13 cellular contexts compared by ENCODE assay signal in the genomic region with DNA sequence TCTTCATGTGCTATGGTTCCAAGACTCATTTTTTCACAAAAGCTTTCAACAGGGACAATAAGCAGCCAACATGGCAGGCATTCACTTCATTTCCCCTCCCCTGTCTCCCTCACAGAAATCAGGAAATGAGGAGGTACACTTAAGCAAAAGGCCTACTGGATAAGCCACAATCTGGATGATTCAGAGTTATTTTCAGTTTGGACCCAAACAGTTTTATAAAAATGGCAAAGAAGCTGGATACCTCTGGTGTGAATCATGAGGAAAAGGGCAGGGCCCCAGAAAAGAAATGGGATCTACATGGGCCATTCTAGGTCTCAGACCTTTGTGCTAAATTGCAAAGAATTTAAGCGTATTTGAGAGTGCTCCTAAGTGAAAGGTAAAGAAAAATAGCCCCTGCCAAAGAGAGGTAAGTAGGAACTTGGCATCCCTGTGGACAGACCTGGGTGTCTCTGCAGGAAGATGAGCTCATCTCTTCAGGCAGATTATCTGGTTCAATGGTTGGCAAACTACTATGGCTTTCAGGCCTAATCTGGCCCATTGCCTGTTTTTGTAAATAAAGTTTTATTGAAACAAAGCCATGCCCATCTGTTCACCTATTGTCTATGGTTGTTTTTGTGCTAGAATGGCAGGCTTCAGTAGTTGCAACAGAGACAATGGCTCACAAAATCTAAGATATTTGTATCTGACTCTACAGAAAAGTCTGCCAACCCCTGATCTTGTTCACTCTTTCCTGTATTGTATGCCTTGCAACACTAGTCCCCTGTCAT.
DNase-seq lines count a peak whose midpoint lies in the region; ATAC-seq and TF ChIP-seq lines count a peak whose summit lies in the region.
"Had no signal": no experiment of that assay in that cellular context is flagged by ENCODE, and none has a peak within 500 bp of the region (broad histone marks: within the 10 kb centered on the region; RNA-seq: fewer than 3 reads in every experiment).

No MANE protein-coding gene starts in this region.

- H3K4me3 ChIP-seq in epithelial cell of proximal tubule (ENCODE audit: low read depth, low read length), result no peak overlapping the region
- H3K4me3 ChIP-seq: cardiac muscle cell had no signal

- no peaks in the 10 kb centered on the region for H3K4me1 Mint-ChIP-seq in activated T-cell treated with anti-CD3 and anti-CD28 coated beads, Interleukin-2, amount 50 U/mL, for 4 hours (ENCODE audit: low read depth)

- H3K36me3 Mint-ChIP-seq in activated T-cell treated with anti-CD3 and anti-CD28 coated beads, Interleukin-2, amount 50 U/mL, for 4 hours (ENCODE audit: insufficient read depth), result no peaks in the 10 kb centered on the region

- no peaks in the 10 kb centered on the region for H3K9me3 Mint-ChIP-seq in activated T-cell treated with anti-CD3 and anti-CD28 coated beads, Interleukin-2, amount 50 U/mL, for 4 hours

- DNase-seq in GM04504 (ENCODE audit: low read depth), result peak; percentile 58
- DNase-seq in NCI-H69 (lab: John Stamatoyannopoulos, UW), result peak; percentile 50
- peak; percentile 75 for DNase-seq in epithelial cell of proximal tubule (ENCODE audit: low read depth)
- peak; percentile 88 for DNase-seq in renal cortical epithelial cell (ENCODE audit: low read depth)
- no peak for DNase-seq in HT-29 (ENCODE audit: low spot score)
- DNase-seq in left lobe of liver (ENCODE audit: low spot score), result no peak
- no peak for DNase-seq in activated T-cell treated with anti-CD3 and anti-CD28 coated beads, Interleukin-2, amount 50 U/mL, for 4 hours
- DNase-seq in cardiac septum (ENCODE audit: low spot score), result no peak
- DNase-seq: DMS53, mesendoderm, NCI-H1105 had no signal

- intact Hi-C loops in cardiac septum (cut with DNase I), result no loop called here

- no peak for ATAC-seq in left lobe of liver
- ATAC-seq in activated T-cell treated with anti-CD3 and anti-CD28 coated beads, Interleukin-2, amount 50 U/mL, for 4 hours, result no peak
- ATAC-seq: sciatic nerve had no signal

- no peak for TF ChIP-seq CTCF in epithelial cell of proximal tubule (conservative IDR thresholded peaks at IDR 0.05; ENCODE audit: low read depth, low read length)

- no peak overlapping the region for H3K4me3 Mint-ChIP-seq in activated T-cell treated with anti-CD3 and anti-CD28 coated beads, Interleukin-2, amount 50 U/mL, for 4 hours

- H3K27me3 Mint-ChIP-seq in activated T-cell treated with anti-CD3 and anti-CD28 coated beads, Interleukin-2, amount 50 U/mL, for 4 hours (ENCODE audit: low read depth), result peaks cover 2% of the 10 kb centered on the region

Comparison
In these comparisons a context has a peak if more than half of its experiments do, and no peak if none do; other contexts are left out.
1. DNase-seq: peak in GM04504 (single experiment), NCI-H69 (single experiment), epithelial cell of proximal tubule (single experiment) and renal cortical epithelial cell (single experiment); none in HT-29 (single experiment), left lobe of liver (single experiment), activated T-cell treated with anti-CD3 and anti-CD28 coated beads, Interleukin-2, amount 50 U/mL, for 4 hours (single experiment) and cardiac septum (single experiment).